8 cellular contexts compared by ENCODE assay signal in the genomic region with DNA sequence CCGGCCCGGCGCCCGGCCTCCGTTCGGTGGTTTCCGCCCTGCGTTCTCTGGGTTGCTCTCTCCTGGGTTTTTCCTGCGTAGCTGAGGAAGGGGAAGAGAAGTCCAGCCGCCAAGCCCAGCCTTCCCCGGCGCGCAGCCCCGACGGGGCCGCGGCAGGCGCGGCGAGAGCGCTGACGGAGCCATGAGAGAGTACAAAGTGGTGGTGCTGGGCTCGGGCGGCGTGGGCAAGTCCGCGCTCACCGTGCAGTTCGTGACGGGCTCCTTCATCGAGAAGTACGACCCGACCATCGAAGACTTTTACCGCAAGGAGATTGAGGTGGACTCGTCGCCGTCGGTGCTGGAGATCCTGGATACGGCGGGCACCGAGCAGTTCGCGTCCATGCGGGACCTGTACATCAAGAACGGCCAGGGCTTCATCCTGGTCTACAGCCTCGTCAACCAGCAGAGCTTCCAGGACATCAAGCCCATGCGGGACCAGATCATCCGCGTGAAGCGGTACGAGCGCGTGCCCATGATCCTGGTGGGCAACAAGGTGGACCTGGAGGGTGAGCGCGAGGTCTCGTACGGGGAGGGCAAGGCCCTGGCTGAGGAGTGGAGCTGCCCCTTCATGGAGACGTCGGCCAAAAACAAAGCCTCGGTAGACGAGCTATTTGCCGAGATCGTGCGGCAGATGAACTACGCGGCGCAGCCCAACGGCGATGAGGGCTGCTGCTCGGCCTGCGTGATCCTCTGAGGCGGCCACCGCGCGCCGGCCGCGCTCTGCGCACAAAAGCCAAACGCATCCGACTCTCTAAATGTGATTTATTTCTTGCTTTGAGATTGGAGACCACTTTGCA. TPM values are rescaled to one million over a fixed set of nuclear protein-coding genes. Genes with fewer than 3 reads are reported as not detected.
DNase-seq lines count a peak whose midpoint lies in the region; ATAC-seq, FAIRE-seq and TF ChIP-seq lines count a peak whose summit lies in the region.

No MANE protein-coding gene starts in this region.

- H3K36me3 ChIP-seq in BLaER1 (no peaks in the 10 kb centered on the region), WERI-Rb-1 (peaks cover 5% of the 10 kb centered on the region; the same call in 1 of the 2 replicates), breast epithelium (no peaks in the 10 kb centered on the region), kidney (ENCODE audit: control insufficient read depth in 1 of 2, insufficient read depth in 2 of 2, low read length in 2 of 2) (no peaks in the 10 kb centered on the region)

- no peak for FAIRE-seq in kidney (lab: Jason Lieb, UNC)

- DNase-seq in WERI-Rb-1 (peak; percentile 31), breast epithelium (ENCODE audit: low spot score in 2 of 2) (peak in 1 of 2 donors; percentile 32), kidney (peak; percentile 84), cortex of kidney (lab: John Stamatoyannopoulos, UW) (no peak)
- peak; percentile 57 for DNase-seq in stimulated activated CD4-positive, alpha-beta T cell treated with anti-CD3 and anti-CD28 coated beads, Interleukin-15, amount 100 ng/mL, for 24 hours

- peak; percentile 10 for ATAC-seq in GM19397 (IDR thresholded peaks at IDR 0.05; ENCODE audit: unreplicated experiment)
- peak; percentile 2 for ATAC-seq in HG03571 (IDR thresholded peaks at IDR 0.05; ENCODE audit: unreplicated experiment)

- H3K4me1 ChIP-seq in BLaER1 (peaks cover 38% of the 10 kb centered on the region), breast epithelium (peaks cover 0 to 6% of the 10 kb centered on the region in 2 donors), kidney (ENCODE audit: control insufficient read depth in 1 of 2, insufficient read depth in 1 of 2, low read depth in 1 of 2, low read length in 2 of 2) (peaks cover 2 to 4% of the 10 kb centered on the region in 2 donors)

- TF ChIP-seq CTCF in WERI-Rb-1 (IDR thresholded peaks at IDR 0.05; ENCODE audit: low read depth, low read length) (no peak), breast epithelium (IDR thresholded peaks at IDR 0.05) (peak in 1 of 3 donors; percentile 6), kidney (IDR thresholded peaks at IDR 0.05; ENCODE audit: borderline replicate concordance, extremely low read depth, insufficient read depth) (no peak)

- H3K27ac ChIP-seq in BLaER1, result peak overlapping the region; percentile 85
- peak overlapping the region; percentile 73 for H3K27ac ChIP-seq in WERI-Rb-1
- H3K27ac ChIP-seq in breast epithelium, result peak overlapping the region; percentile 95
- H3K27ac ChIP-seq in kidney (ENCODE audit: low read depth in 2 of 2, low read length in 2 of 2), result peak overlapping the region; percentile 71 to 78

- intact Hi-C loops in breast epithelium (cut with DNase I; ENCODE audit: low total_unique reads) (no loop called here), kidney (cut with DNase I) (no loop called here)

- H3K4me3 ChIP-seq in BLaER1, result peak overlapping the region; percentile 93
- peak overlapping the region; percentile 85 for H3K4me3 ChIP-seq in WERI-Rb-1 (ENCODE audit: low read depth, low read length)
- peak overlapping the region; percentile 68 to 98 (median 91) for H3K4me3 ChIP-seq in breast epithelium
- H3K4me3 ChIP-seq in kidney (ENCODE audit: low read length in 2 of 2), result peak overlapping the region; percentile 85 to 96

- peak overlapping the region; percentile 93 for H3K9ac ChIP-seq in BLaER1
- H3K9ac ChIP-seq in kidney (ENCODE audit: low read length in 2 of 2), result peak overlapping the region; percentile 66 to 68

- peaks cover 56% of the 10 kb centered on the region for H4K20me1 ChIP-seq in BLaER1

- no peaks in the 10 kb centered on the region for H3K27me3 ChIP-seq in BLaER1
- no peaks in the 10 kb centered on the region for H3K27me3 ChIP-seq in WERI-Rb-1 (ENCODE audit: insufficient read depth, low read depth, severe bottlenecking)
- H3K27me3 ChIP-seq in breast epithelium, result no peaks in the 10 kb centered on the region

- peak overlapping the region; percentile 84 for H3K4me2 ChIP-seq in BLaER1

- no peaks in the 10 kb centered on the region for H3K9me3 ChIP-seq in BLaER1
- H3K9me3 ChIP-seq in WERI-Rb-1 (ENCODE audit: severe bottlenecking), result no peaks in the 10 kb centered on the region
- H3K9me3 ChIP-seq in breast epithelium, result no peaks in the 10 kb centered on the region
- H3K9me3 ChIP-seq in kidney (ENCODE audit: control insufficient read depth in 1 of 2, low read length in 2 of 2), result no peaks in the 10 kb centered on the region

- TF ChIP-seq POLR2A in breast epithelium (IDR thresholded peaks at IDR 0.05), result no peak

RNA-seq across cellular contexts. Expression of a gene that starts 0.7 kb away (rescaled TPM):
- total RNA-seq in breast epithelium (10 to 100 TPM in 2 of 3 donors, 1 to 10 TPM in 1; 6.6 to 21.0 (median 13.5) TPM), kidney (17.8 TPM)
- 2.8 TPM for polyA plus RNA-seq in kidney (ENCODE audit: insufficient read depth, low read depth, low replicate concordance)
